ENCODE assay signal across 1 cellular context in genomic region chr2:44233450-44234128, GRCh38.
TF ChIP-seq lines count a peak whose summit lies in the region.

No MANE protein-coding gene starts in this region.

TF ChIP-seq in HepG2, 621 proteins besides CTCF, POLR2A, EP300 and RAD21 (continued from another document):
- TF ChIP-seq REST (IDR thresholded peaks at IDR 0.05; ENCODE audit: borderline replicate concordance in 1 of 2, low read depth in 1 of 2, low read length in 2 of 2) (no peak), ZFY (CRISPR knock-in tag; IDR thresholded peaks at IDR 0.05) (no peak), FOXA3 (CRISPR knock-in tag; IDR thresholded peaks at IDR 0.05) (peak; percentile 78; the same call in 1 of the 2 replicates), MAFK (conservative IDR thresholded peaks at IDR 0.05 in 1 of 2, IDR thresholded peaks at IDR 0.05 in 1 of 2; ENCODE audit: low read length in 2 of 2) (no peak), ZNF776 (CRISPR knock-in tag; IDR thresholded peaks at IDR 0.05) (no peak), ATF3 (CRISPR knock-in tag; IDR thresholded peaks at IDR 0.05) (peak; percentile 75; the same call in 1 of the 2 replicates), CEBPG (CRISPR knock-in tag; IDR thresholded peaks at IDR 0.05) (peak; percentile 55), ZNF30 (CRISPR knock-in tag; IDR thresholded peaks at IDR 0.05) (no peak), PHF20 (CRISPR knock-in tag; IDR thresholded peaks at IDR 0.05) (no peak), ZKSCAN1 (IDR thresholded peaks at IDR 0.05; ENCODE audit: low read length) (no peak), ZNF12 (CRISPR knock-in tag; IDR thresholded peaks at IDR 0.05) (no peak), ZNF7 (CRISPR knock-in tag; IDR thresholded peaks at IDR 0.05) (no peak), ZXDC (CRISPR knock-in tag; IDR thresholded peaks at IDR 0.05) (no peak), HIVEP1 (CRISPR knock-in tag; IDR thresholded peaks at IDR 0.05) (no peak), HIC2 (CRISPR knock-in tag; IDR thresholded peaks at IDR 0.05; ENCODE audit: low read depth) (no peak), ARNTL (CRISPR knock-in tag; IDR thresholded peaks at IDR 0.05) (no peak), ZNF446 (CRISPR knock-in tag; IDR thresholded peaks at IDR 0.05) (no peak), MEF2D (CRISPR knock-in tag; IDR thresholded peaks at IDR 0.05) (no peak), SRY (CRISPR knock-in tag; IDR thresholded peaks at IDR 0.05) (no peak), ZC3H13 (CRISPR knock-in tag; IDR thresholded peaks at IDR 0.05) (no peak), ZNF251 (CRISPR knock-in tag; IDR thresholded peaks at IDR 0.05) (no peak), SNAPC5 (CRISPR knock-in tag; IDR thresholded peaks at IDR 0.05; ENCODE audit: borderline replicate concordance) (no peak), ZNF619 (CRISPR knock-in tag; IDR thresholded peaks at IDR 0.05) (no peak), ZMYM4 (CRISPR knock-in tag; IDR thresholded peaks at IDR 0.05) (no peak), SIN3B (IDR thresholded peaks at IDR 0.05; ENCODE audit: low read length) (no peak), NFE2L2 (IDR thresholded peaks at IDR 0.05; ENCODE audit: low read length) (no peak), NFIC (IDR thresholded peaks at IDR 0.05; ENCODE audit: low read length) (peak; percentile 29; the same call in 1 of the 2 replicates), MTA1 (CRISPR knock-in tag; IDR thresholded peaks at IDR 0.05; ENCODE audit: borderline replicate concordance) (no peak), MYNN (CRISPR knock-in tag; IDR thresholded peaks at IDR 0.05; ENCODE audit: low read depth) (no peak), AHR (CRISPR knock-in tag; IDR thresholded peaks at IDR 0.05) (no peak), ZNF329 (CRISPR knock-in tag; IDR thresholded peaks at IDR 0.05; ENCODE audit: low read depth) (no peak), XRCC5 (optimal IDR thresholded peaks at IDR 0.05; ENCODE audit: low read length) (no peak)
- TF ChIP-seq, protein P1, sequence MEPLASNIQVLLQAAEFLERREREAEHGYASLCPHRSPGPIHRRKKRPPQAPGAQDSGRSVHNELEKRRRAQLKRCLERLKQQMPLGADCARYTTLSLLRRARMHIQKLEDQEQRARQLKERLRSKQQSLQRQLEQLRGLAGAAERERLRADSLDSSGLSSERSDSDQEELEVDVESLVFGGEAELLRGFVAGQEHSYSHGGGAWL (CRISPR knock-in tag; IDR thresholded peaks at IDR 0.05), result no peak
- TF ChIP-seq, protein P2, sequence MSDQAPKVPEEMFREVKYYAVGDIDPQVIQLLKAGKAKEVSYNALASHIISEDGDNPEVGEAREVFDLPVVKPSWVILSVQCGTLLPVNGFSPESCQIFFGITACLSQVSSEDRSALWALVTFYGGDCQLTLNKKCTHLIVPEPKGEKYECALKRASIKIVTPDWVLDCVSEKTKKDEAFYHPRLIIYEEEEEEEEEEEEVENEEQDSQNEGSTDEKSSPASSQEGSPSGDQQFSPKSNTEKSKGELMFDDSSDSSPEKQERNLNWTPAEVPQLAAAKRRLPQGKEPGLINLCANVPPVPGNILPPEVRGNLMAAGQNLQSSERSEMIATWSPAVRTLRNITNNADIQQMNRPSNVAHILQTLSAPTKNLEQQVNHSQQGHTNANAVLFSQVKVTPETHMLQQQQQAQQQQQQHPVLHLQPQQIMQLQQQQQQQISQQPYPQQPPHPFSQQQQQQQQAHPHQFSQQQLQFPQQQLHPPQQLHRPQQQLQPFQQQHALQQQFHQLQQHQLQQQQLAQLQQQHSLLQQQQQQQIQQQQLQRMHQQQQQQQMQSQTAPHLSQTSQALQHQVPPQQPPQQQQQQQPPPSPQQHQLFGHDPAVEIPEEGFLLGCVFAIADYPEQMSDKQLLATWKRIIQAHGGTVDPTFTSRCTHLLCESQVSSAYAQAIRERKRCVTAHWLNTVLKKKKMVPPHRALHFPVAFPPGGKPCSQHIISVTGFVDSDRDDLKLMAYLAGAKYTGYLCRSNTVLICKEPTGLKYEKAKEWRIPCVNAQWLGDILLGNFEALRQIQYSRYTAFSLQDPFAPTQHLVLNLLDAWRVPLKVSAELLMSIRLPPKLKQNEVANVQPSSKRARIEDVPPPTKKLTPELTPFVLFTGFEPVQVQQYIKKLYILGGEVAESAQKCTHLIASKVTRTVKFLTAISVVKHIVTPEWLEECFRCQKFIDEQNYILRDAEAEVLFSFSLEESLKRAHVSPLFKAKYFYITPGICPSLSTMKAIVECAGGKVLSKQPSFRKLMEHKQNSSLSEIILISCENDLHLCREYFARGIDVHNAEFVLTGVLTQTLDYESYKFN (CRISPR knock-in tag; conservative IDR thresholded peaks at IDR 0.05), result peak; percentile 30; the same call in 1 of the 2 replicates
